ENCODE assay signal across 8 cellular contexts in genomic region chr17:42565523-42566214, GRCh38. TPM values are rescaled to one million over a fixed set of nuclear protein-coding genes. Genes with fewer than 3 reads are reported as not detected.
DNase-seq lines count a peak whose midpoint lies in the region; ATAC-seq and FAIRE-seq lines count a peak whose summit lies in the region.
"Had no signal": no experiment of that assay in that cellular context is flagged by ENCODE, and none has a peak within 500 bp of the region (broad histone marks: within the 10 kb centered on the region; RNA-seq: fewer than 3 reads in every experiment).

No MANE protein-coding gene starts in this region.

- H3K36me3 Mint-ChIP-seq in central memory CD8-positive, alpha-beta T cell (ENCODE audit: insufficient read depth): peaks cover 28% of the 10 kb centered on the region

- no peaks in the 10 kb centered on the region for H3K9me3 Mint-ChIP-seq in central memory CD8-positive, alpha-beta T cell

- DNase-seq in NT2/D1 (ENCODE audit: low read depth, low spot score) (no peak), GM19238 (ENCODE audit: insufficient read length, low spot score) (no peak), C1 segment of cervical spinal cord (lab: John Stamatoyannopoulos, UW) (no peak), GM19239 (ENCODE audit: insufficient read length, low spot score) (no peak)
- DNase-seq in central memory CD8-positive, alpha-beta T cell (ENCODE audit: low spot score in 2 of 2): no peak
- DNase-seq: Karpas-422 had no signal

- FAIRE-seq in GM19239 (lab: Jason Lieb, UNC): no peak
- FAIRE-seq: H54 had no signal

- peak overlapping the region; percentile 88 for H3K9ac ChIP-seq in NT2/D1 (ENCODE audit: insufficient read length, low read depth)
- H3K9ac ChIP-seq in skeletal muscle tissue (ENCODE audit: low read depth in 1 of 3, low read length in 3 of 3): peak overlapping the region in 1 of 3 donors; percentile 95

- H3K4me1 ChIP-seq in NT2/D1 (ENCODE audit: insufficient read depth, insufficient read length): peaks cover 19% of the 10 kb centered on the region
- H3K4me1 ChIP-seq in skeletal muscle tissue (ENCODE audit: control insufficient read depth in 3 of 3, insufficient read depth in 3 of 3, low read length in 3 of 3): peaks cover 45 to 60% (median 55%) of the 10 kb centered on the region in 3 donors

- no peaks in the 10 kb centered on the region for H3K27me3 ChIP-seq in NT2/D1 (ENCODE audit: insufficient read depth, insufficient read length)
- no peaks in the 10 kb centered on the region for H3K27me3 ChIP-seq in skeletal muscle tissue (ENCODE audit: control insufficient read depth in 3 of 3, insufficient read depth in 3 of 3, low read length in 3 of 3)

- peaks cover 47% of the 10 kb centered on the region for H3K4me1 Mint-ChIP-seq in central memory CD8-positive, alpha-beta T cell

- H3K9me3 ChIP-seq in NT2/D1 (ENCODE audit: insufficient read depth, low read length) (no peaks in the 10 kb centered on the region), skeletal muscle tissue (ENCODE audit: control insufficient read depth in 3 of 3, low read length in 3 of 3) (no peaks in the 10 kb centered on the region)

- H3K36me3 ChIP-seq in NT2/D1 (ENCODE audit: insufficient read depth, insufficient read length, low read length) (peaks cover 72% of the 10 kb centered on the region), skeletal muscle tissue (ENCODE audit: control insufficient read depth in 3 of 3, insufficient read depth in 3 of 3, low read length in 3 of 3) (peaks cover 43 to 49% (median 44%) of the 10 kb centered on the region in 3 donors)

- ATAC-seq in central memory CD8-positive, alpha-beta T cell (replicated peaks; ENCODE audit: extremely low read depth, poor library complexity, severe bottlenecking): no peak

- H3K4me3 ChIP-seq in NT2/D1 (ENCODE audit: insufficient read length, low read depth) (no peak overlapping the region), skeletal muscle tissue (ENCODE audit: low read length in 3 of 3) (peak overlapping the region in 1 of 3 donors; percentile 91)

- H3K27ac Mint-ChIP-seq in central memory CD8-positive, alpha-beta T cell (ENCODE audit: low read depth): peak overlapping the region; percentile 89

- peak overlapping the region; percentile 93 for H3K4me3 Mint-ChIP-seq in central memory CD8-positive, alpha-beta T cell

- H3K27me3 Mint-ChIP-seq in central memory CD8-positive, alpha-beta T cell: no peaks in the 10 kb centered on the region

- H3K27ac ChIP-seq in skeletal muscle tissue (ENCODE audit: low read depth, low read length): peak overlapping the region; percentile 81

RNA-seq across cellular contexts. Expression of gene MLX, which starts 1.2 kb away (rescaled TPM):
- 21.9 TPM for total RNA-seq in skeletal muscle tissue

RNA-seq across cellular contexts. Expression of gene COASY, which starts 3.7 kb away (rescaled TPM):
- total RNA-seq in skeletal muscle tissue: 6.3 TPM

RNA-seq across cellular contexts. Expression of gene PSMC3IP, which starts 11.9 kb away (rescaled TPM):
- total RNA-seq in skeletal muscle tissue: 2.1 TPM

RNA-seq across cellular contexts. Expression of gene HSD17B1, which starts 12.9 kb away (rescaled TPM):
- 1.6 TPM for total RNA-seq in skeletal muscle tissue

RNA-seq across cellular contexts. Expression of gene NAGLU, which starts 29.6 kb away (rescaled TPM):
- 14.1 TPM for total RNA-seq in skeletal muscle tissue
